33 cellular contexts compared by ENCODE assay signal in genomic region chr17:68561319-68561718, GRCh38. TPM values are rescaled to one million over a fixed set of nuclear protein-coding genes. Genes with fewer than 3 reads are reported as not detected.
"Had no signal": no experiment of that assay in that cellular context is flagged by ENCODE, and none has a peak within 500 bp of the region (broad histone marks: within the 10 kb centered on the region; RNA-seq: fewer than 3 reads in every experiment).

No MANE protein-coding gene starts in this region.

- ATAC-seq: activated CD4-positive, alpha-beta T cell treated with anti-CD3 and anti-CD28 coated beads for 36 hours; activated CD8-positive, alpha-beta memory T cell treated with anti-CD3 and anti-CD28 coated beads, Interleukin-2, amount 10 ng/mL, durations not matched to agents 7 days and 5 days; activated CD8-positive, alpha-beta T cell treated with anti-CD3 and anti-CD28 coated beads, Interleukin-2, amount 10 ng/mL, durations not matched to agents 7 days and 5 days; activated naive CD4-positive, alpha-beta T cell treated with anti-CD3 and anti-CD28 coated beads, Interleukin-2, amount 50 U/mL, for 72 hours; activated T-cell treated with anti-CD3 and anti-CD28 coated beads, Interleukin-2, amount 50 U/mL, for 72 hours; gastroesophageal sphincter; T-helper 17 cell had no signal

- DNase-seq: activated CD4-positive, alpha-beta memory T cell treated with anti-CD3 and anti-CD28 coated beads for 36 hours; activated CD4-positive, alpha-beta T cell treated with anti-CD3 and anti-CD28 coated beads for 36 hours; activated CD4-positive, alpha-beta T cell treated with anti-CD3 and anti-CD28 coated beads, Interleukin-2, amount 10 ng/mL, durations not matched to agents 24 days and 14 days; activated CD4-positive, CD25-positive, alpha-beta regulatory T cell; activated CD4-positive, CD25-positive, alpha-beta regulatory T cell treated with anti-CD3 and anti-CD28 coated beads, Interleukin-2, amount 50 U/mL, for 72 hours; activated CD8-positive, alpha-beta memory T cell treated with anti-CD3 and anti-CD28 coated beads, Interleukin-2, amount 10 ng/mL, durations not matched to agents 7 days and 5 days; activated CD8-positive, alpha-beta memory T cell treated with anti-CD3 and anti-CD28 coated beads, Interleukin-2, amount 50 U/mL, for 4 hours; activated CD8-positive, alpha-beta T cell treated with anti-CD3 and anti-CD28 coated beads, Interleukin-2, amount 10 ng/mL, durations not matched to agents 7 days and 5 days; activated gamma-delta T cell; activated naive CD4-positive, alpha-beta T cell; activated naive CD4-positive, alpha-beta T cell treated with anti-CD3 and anti-CD28 coated beads, Interleukin-2, amount 10 ng/mL, durations not matched to agents 7 days and 5 days; activated naive CD8-positive, alpha-beta T cell treated with anti-CD3 and anti-CD28 coated beads, Interleukin-2, amount 10 ng/mL, durations not matched to agents 7 days and 5 days; activated T-cell treated with anti-CD3 and anti-CD28 coated beads, Interleukin-2, amount 50 U/mL, for 24 hours; activated T-cell treated with anti-CD3 and anti-CD28 coated beads, Interleukin-2, amount 50 U/mL, for 72 hours; amniotic stem cell; anterior cingulate cortex; brain microvascular endothelial cell; caudate nucleus; cortex of kidney; dermis blood vessel endothelial cell; effector CD8-positive, alpha-beta T cell; esophagus squamous epithelium; foreskin melanocyte; heart right ventricle; T-helper 1 cell; T-helper 17 cell had no signal

- H3K4me3 ChIP-seq: esophagus squamous epithelium, gastroesophageal sphincter, heart right ventricle had no signal

- H3K27ac ChIP-seq: brain microvascular endothelial cell, epithelial cell of prostate, esophagus squamous epithelium, gastroesophageal sphincter had no signal

- H3K9me3 ChIP-seq: esophagus squamous epithelium, gastroesophageal sphincter, heart right ventricle had no signal

- H3K36me3 ChIP-seq: brain microvascular endothelial cell, esophagus squamous epithelium, gastroesophageal sphincter had no signal

RNA-seq across cellular contexts. Expression of gene FAM20A, which starts 39.8 kb away (rescaled TPM):
- total RNA-seq: activated CD4-positive, alpha-beta memory T cell treated with anti-CD3 and anti-CD28 coated beads for 36 hours; activated CD4-positive, alpha-beta T cell treated with anti-CD3 and anti-CD28 coated beads for 36 hours; activated CD4-positive, alpha-beta T cell treated with anti-CD3 and anti-CD28 coated beads, Interleukin-2, amount 10 ng/mL, durations not matched to agents 24 days and 14 days; activated CD8-positive, alpha-beta memory T cell treated with anti-CD3 and anti-CD28 coated beads for 36 hours; activated CD8-positive, alpha-beta memory T cell treated with anti-CD3 and anti-CD28 coated beads, Interleukin-2, amount 10 ng/mL, durations not matched to agents 7 days and 5 days; activated CD8-positive, alpha-beta T cell treated with anti-CD3 and anti-CD28 coated beads, Interleukin-2, amount 10 ng/mL, durations not matched to agents 7 days and 5 days; activated naive CD4-positive, alpha-beta T cell treated with anti-CD3 and anti-CD28 coated beads, Interleukin-2, amount 50 U/mL, for 72 hours; activated naive CD8-positive, alpha-beta T cell treated with anti-CD3 and anti-CD28 coated beads, Interleukin-2, amount 10 ng/mL, durations not matched to agents 7 days and 5 days; activated T-cell treated with anti-CD3 and anti-CD28 coated beads, Interleukin-2, amount 50 U/mL, for 72 hours; chondrocyte; dermis blood vessel endothelial cell; endothelial cell of umbilical vein; glomerular endothelial cell had no signal
- polyA plus RNA-seq: endothelial cell of umbilical vein had no signal
